8 cellular contexts compared by ENCODE assay signal in genomic region chr3:53495518-53496501, GRCh38. TPM values are rescaled to one million over a fixed set of nuclear protein-coding genes. Genes with fewer than 3 reads are reported as not detected.
A peak's percentile ranks its signal among the peaks of the same experiment; 100 is the strongest.
DNase-seq lines count a peak whose midpoint lies in the region; ATAC-seq and TF ChIP-seq lines count a peak whose summit lies in the region.

No MANE protein-coding gene starts in this region.

- H3K9me3 Mint-ChIP-seq in MCF 10A (ENCODE audit: unreplicated experiment): no peaks in the 10 kb centered on the region

- peaks cover 30% of the 10 kb centered on the region for H3K27me3 Mint-ChIP-seq in MCF 10A (ENCODE audit: insufficient read depth, unreplicated experiment)

- H3K9me3 ChIP-seq in left lung (no peaks in the 10 kb centered on the region), subcutaneous abdominal adipose tissue (ENCODE audit: control insufficient read depth in 5 of 5, low read length in 5 of 5) (no peaks in the 10 kb centered on the region)

- no peak overlapping the region for H3K27ac Mint-ChIP-seq in MCF 10A (ENCODE audit: low read depth, unreplicated experiment)

- H3K4me3 ChIP-seq in left lung (peak overlapping the region; percentile 36 to 42), subcutaneous abdominal adipose tissue (ENCODE audit: low read depth in 1 of 5, low read length in 5 of 5) (peak overlapping the region in 4 of 5 donors; percentile 11 to 54 (median 41))

- CTCF ChIA-PET in MCF 10A (lab: Yijun Ruan, JAX): no interaction called here

- ATAC-seq in left lung (peak; percentile 43), GM19455 (IDR thresholded peaks at IDR 0.05; ENCODE audit: unreplicated experiment) (no peak)

- H3K27ac ChIP-seq in left lung (peak overlapping the region in 1 of 2 donors; percentile 25), subcutaneous abdominal adipose tissue (ENCODE audit: low read depth, low read length) (no peak overlapping the region)

- no peaks in the 10 kb centered on the region for H3K4me1 Mint-ChIP-seq in MCF 10A (ENCODE audit: insufficient read depth, unreplicated experiment)

- H3K4me3 Mint-ChIP-seq in MCF 10A (ENCODE audit: unreplicated experiment): peak overlapping the region; percentile 45

- H3K27me3 ChIP-seq in left lung: peaks cover 5 to 80% of the 10 kb centered on the region in 2 donors
- H3K27me3 ChIP-seq in subcutaneous abdominal adipose tissue (ENCODE audit: control insufficient read depth in 5 of 5, insufficient read depth in 4 of 5, low read length in 5 of 5): peaks cover 6 to 38% (median 25%) of the 10 kb centered on the region in 5 donors

- H3K36me3 ChIP-seq in left lung: no peaks in the 10 kb centered on the region
- no peaks in the 10 kb centered on the region for H3K36me3 ChIP-seq in subcutaneous abdominal adipose tissue (ENCODE audit: control insufficient read depth in 5 of 5, insufficient read depth in 5 of 5, low read length in 5 of 5)

- no TSS peak for BruUV-seq in MCF 10A (replicated peaks; lab: Mats Ljungman, UMichigan)

- POLR2A ChIA-PET in MCF 10A (lab: Yijun Ruan, JAX): no interaction called here

- no peak overlapping the region for H3K9ac ChIP-seq in subcutaneous abdominal adipose tissue (ENCODE audit: low read length in 5 of 5)

- DNase-seq in stimulated activated CD4-positive, alpha-beta T cell treated with anti-CD3 and anti-CD28 coated beads, Interleukin-4, amount 100 ng/mL, for 1 hour: peak; percentile 2
- DNase-seq in stimulated activated CD4-positive, alpha-beta T cell treated with anti-CD3 and anti-CD28 coated beads, Interleukin-2, amount 100 ng/mL, for 48 hours: no peak
- no peak for DNase-seq in MCF 10A (ENCODE audit: unreplicated experiment)
- peak in 1 of 2 donors; percentile 82 for DNase-seq in left lung
- DNase-seq in NOMO-1 treated with DMSO at 0.1 percent for 48 hours (lab: John Stamatoyannopoulos, UW; ENCODE audit: unreplicated experiment): no peak
- DNase-seq in AML-193 (lab: John Stamatoyannopoulos, UW): no peak

- no peak for TF ChIP-seq CTCF in MCF 10A (IDR thresholded peaks at IDR 0.05; ENCODE audit: unreplicated experiment)
- no peak for TF ChIP-seq CTCF in left lung (IDR thresholded peaks at IDR 0.05)

- peaks cover 7 to 21% of the 10 kb centered on the region in 2 donors for H3K4me1 ChIP-seq in left lung
- peaks cover 0 to 19% (median 17%) of the 10 kb centered on the region in 5 donors for H3K4me1 ChIP-seq in subcutaneous abdominal adipose tissue (ENCODE audit: control insufficient read depth in 5 of 5, insufficient read depth in 5 of 5, low read length in 5 of 5)

- H3K36me3 Mint-ChIP-seq in MCF 10A (ENCODE audit: insufficient read depth, unreplicated experiment): no peaks in the 10 kb centered on the region

- intact Hi-C loops in MCF 10A (cut with micrococcal nuclease) (no loop called here), left lung (cut with DNase I) (no loop called here)

RNA-seq across cellular contexts. Expression of gene CACNA1D, which starts 1.4 kb away (rescaled TPM):
- total RNA-seq in MCF 10A (2022) (0.26 TPM in 1 of 2 replicates, not detected in the other), left lung (10 to 100 TPM; 32.6 to 58.2 TPM)

Comparison
In these comparisons a context has a peak if more than half of its experiments do, and no peak if none do; other contexts are left out.
1. RNA of gene CACNA1D, which starts 1.4 kb away (total RNA-seq): 32.6 to 58.2 TPM in left lung; 0.26 TPM in MCF 10A; every median in the first group is over 10 times any median in the second.